15 cellular contexts compared by ENCODE assay signal in genomic region chr18:26424428-26425147, GRCh38.
"Had no signal": no experiment of that assay in that cellular context is flagged by ENCODE, and none has a peak within 500 bp of the region (broad histone marks: within the 10 kb centered on the region; RNA-seq: fewer than 3 reads in every experiment).

No MANE protein-coding gene starts in this region.

- H3K36me3 ChIP-seq: upper lobe of right lung had no signal

- ATAC-seq: body of pancreas, left cardiac atrium, natural killer cell, psoas muscle, upper lobe of right lung, WTC11 had no signal

- H3K27ac Mint-ChIP-seq: activated CD4-positive, alpha-beta T cell treated with anti-CD3 and anti-CD28 coated beads, Interleukin-2, amount 10 ng/mL, durations not matched to agents 24 days and 14 days; activated naive CD4-positive, alpha-beta T cell treated with anti-CD3 and anti-CD28 coated beads, Interleukin-2, amount 50 U/mL, for 24 hours; dendritic cell treated with granulocyte-macrophage colony-stimulating factor and Interleukin-4, amounts not matched to agents 40 ng/mL and 50 ng/mL, for 4 days; natural killer cell; T-helper 1 cell treated with Interleukin-12 subunit alpha and Interleukin-12 subunit beta and Interleukin-4 antibody, amounts not matched to agents 30 μg/mL and 1 μg/mL, for 36 hours; WTC11 had no signal

- H3K4me3 Mint-ChIP-seq: activated CD4-positive, alpha-beta T cell treated with anti-CD3 and anti-CD28 coated beads, Interleukin-2, amount 10 ng/mL, durations not matched to agents 24 days and 14 days; activated naive CD4-positive, alpha-beta T cell treated with anti-CD3 and anti-CD28 coated beads, Interleukin-2, amount 50 U/mL, for 24 hours; dendritic cell treated with granulocyte-macrophage colony-stimulating factor and Interleukin-4, amounts not matched to agents 40 ng/mL and 50 ng/mL, for 4 days; natural killer cell; T-helper 1 cell treated with Interleukin-12 subunit alpha and Interleukin-12 subunit beta and Interleukin-4 antibody, amounts not matched to agents 30 μg/mL and 1 μg/mL, for 36 hours; WTC11 had no signal

- H3K4me3 ChIP-seq: body of pancreas, psoas muscle, upper lobe of right lung had no signal

- H3K27me3 Mint-ChIP-seq: activated CD4-positive, alpha-beta T cell treated with anti-CD3 and anti-CD28 coated beads, Interleukin-2, amount 10 ng/mL, durations not matched to agents 24 days and 14 days; activated naive CD4-positive, alpha-beta T cell treated with anti-CD3 and anti-CD28 coated beads, Interleukin-2, amount 50 U/mL, for 24 hours; dendritic cell treated with granulocyte-macrophage colony-stimulating factor and Interleukin-4, amounts not matched to agents 40 ng/mL and 50 ng/mL, for 4 days had no signal

- H3K4me1 ChIP-seq: body of pancreas, psoas muscle, upper lobe of right lung had no signal

- DNase-seq: activated CD4-positive, alpha-beta T cell treated with anti-CD3 and anti-CD28 coated beads, Interleukin-2, amount 10 ng/mL, durations not matched to agents 24 days and 14 days; activated T-cell treated with anti-CD3 and anti-CD28 coated beads for 4 hours; body of pancreas; glutamatergic neuron; left cardiac atrium; natural killer cell; occipital lobe; psoas muscle; stimulated activated CD4-positive, alpha-beta T cell treated with anti-CD3 and anti-CD28 coated beads, Interleukin-2, amount 100 ng/mL, for 48 hours; stimulated activated naive CD4-positive, alpha-beta T cell treated with Interleukin-2 at 50 U/mL for 16 hours; upper lobe of right lung had no signal

- H3K4me1 Mint-ChIP-seq: activated CD4-positive, alpha-beta T cell treated with anti-CD3 and anti-CD28 coated beads, Interleukin-2, amount 10 ng/mL, durations not matched to agents 24 days and 14 days; activated naive CD4-positive, alpha-beta T cell treated with anti-CD3 and anti-CD28 coated beads, Interleukin-2, amount 50 U/mL, for 24 hours had no signal

- H3K27ac ChIP-seq: body of pancreas, psoas muscle, upper lobe of right lung had no signal

- H3K36me3 Mint-ChIP-seq: activated naive CD4-positive, alpha-beta T cell treated with anti-CD3 and anti-CD28 coated beads, Interleukin-2, amount 50 U/mL, for 24 hours; natural killer cell; WTC11 had no signal

- H3K9me3 ChIP-seq: body of pancreas, psoas muscle, upper lobe of right lung had no signal

- H3K27me3 ChIP-seq: body of pancreas, upper lobe of right lung had no signal

- H3K9me3 Mint-ChIP-seq: activated CD4-positive, alpha-beta T cell treated with anti-CD3 and anti-CD28 coated beads, Interleukin-2, amount 10 ng/mL, durations not matched to agents 24 days and 14 days; activated naive CD4-positive, alpha-beta T cell treated with anti-CD3 and anti-CD28 coated beads, Interleukin-2, amount 50 U/mL, for 24 hours; dendritic cell treated with granulocyte-macrophage colony-stimulating factor and Interleukin-4, amounts not matched to agents 40 ng/mL and 50 ng/mL, for 4 days; natural killer cell; T-helper 1 cell treated with Interleukin-12 subunit alpha and Interleukin-12 subunit beta and Interleukin-4 antibody, amounts not matched to agents 30 μg/mL and 1 μg/mL, for 36 hours; WTC11 had no signal
